In genomic region chr2:128536925-128537620, GRCh38 we compare ENCODE assay signal across 8 cellular contexts.
DNase-seq lines count a peak whose midpoint lies in the region; ATAC-seq and TF ChIP-seq lines count a peak whose summit lies in the region.

No MANE protein-coding gene starts in this region.

- H3K36me3 ChIP-seq in gastrocnemius medialis, result no peaks in the 10 kb centered on the region

- no peaks in the 10 kb centered on the region for H3K9me3 ChIP-seq in gastrocnemius medialis

- peaks cover 15% of the 10 kb centered on the region for H3K4me1 Mint-ChIP-seq in brain

- intact Hi-C loops in gastrocnemius medialis (cut with DNase I; ENCODE audit: low total_unique reads), result no loop called here

- no peaks in the 10 kb centered on the region for H3K27me3 Mint-ChIP-seq in brain

- no peaks in the 10 kb centered on the region for H3K36me3 Mint-ChIP-seq in brain

- H3K27ac Mint-ChIP-seq in brain, result peak overlapping the region in 3 of 5 experiments; percentile 79 to 92 (median 89)

- no peak for ATAC-seq in HG02970 (IDR thresholded peaks at IDR 0.05; ENCODE audit: low FRiP score, unreplicated experiment)
- no peak for ATAC-seq in gastrocnemius medialis

- no peak for TF ChIP-seq POLR2A in gastrocnemius medialis (IDR thresholded peaks at IDR 0.05)

- no peak for TF ChIP-seq CTCF in brain (conservative IDR thresholded peaks at IDR 0.05)
- TF ChIP-seq CTCF in gastrocnemius medialis (IDR thresholded peaks at IDR 0.05 in 4 of 5, conservative IDR thresholded peaks at IDR 0.05 in 1 of 5), result no peak

- H3K4me1 ChIP-seq in gastrocnemius medialis, result no peaks in the 10 kb centered on the region

- H3K27ac ChIP-seq in gastrocnemius medialis, result no peak overlapping the region

- DNase-seq in Daoy (ENCODE audit: low read depth), result peak; percentile 92
- peak; percentile 13 for DNase-seq in LHCN-M2 (ENCODE audit: low read depth)
- peak; percentile 34 for DNase-seq in mucosa of gallbladder (ENCODE audit: low spot score)
- DNase-seq in Ammon's horn (ENCODE audit: low spot score), result no peak
- no peak for DNase-seq in gastrocnemius medialis
- no peak for DNase-seq in SHP77 treated with DMSO at 0.1 percent for 48 hours (lab: John Stamatoyannopoulos, UW)

- H3K4me3 Mint-ChIP-seq in brain, result peak overlapping the region in 1 of 5 experiments; percentile 46

- no peak overlapping the region for H3K4me3 ChIP-seq in gastrocnemius medialis

- in situ Hi-C loops in gastrocnemius medialis (cut with MboI; ENCODE audit: low sequenced_read_pairs in 4 of 4), result no loop called here

- H3K27me3 ChIP-seq in gastrocnemius medialis, result no peaks in the 10 kb centered on the region

- peaks cover 0 to 8% (median 7%) of the 10 kb centered on the region in 5 experiments for H3K9me3 Mint-ChIP-seq in brain

Comparison
In these comparisons a context has a peak if more than half of its experiments do, and no peak if none do; other contexts are left out.
1. DNase-seq: peak in Daoy (single experiment), LHCN-M2 (single experiment) and mucosa of gallbladder (single experiment); none in Ammon's horn (single experiment), gastrocnemius medialis (0 of 2) and SHP77 treated with DMSO at 0.1 percent for 48 hours (single experiment).